ENCODE assay signal across 27 cellular contexts in the genomic region with DNA sequence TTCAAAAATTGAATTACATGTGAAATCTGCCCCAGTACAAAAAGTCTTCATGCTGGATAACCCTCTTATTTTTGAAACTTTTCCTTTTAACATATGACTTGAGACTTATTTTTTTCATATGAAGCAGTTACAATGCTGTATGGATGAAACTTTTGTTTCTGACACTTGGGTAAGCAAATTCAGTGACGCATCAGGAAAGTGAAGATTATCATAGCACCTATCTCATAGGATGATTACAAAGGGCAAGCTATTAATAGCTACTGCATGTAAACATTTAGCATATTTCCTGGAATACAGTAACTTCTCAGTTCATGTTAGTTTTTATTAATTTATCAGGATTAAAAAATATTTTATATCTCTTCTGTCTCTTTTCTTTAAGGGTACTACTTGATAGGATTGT.
DNase-seq lines count a peak whose midpoint lies in the region; ATAC-seq, FAIRE-seq and TF ChIP-seq lines count a peak whose summit lies in the region.
"Had no signal": no experiment of that assay in that cellular context is flagged by ENCODE, and none has a peak within 500 bp of the region (broad histone marks: within the 10 kb centered on the region; RNA-seq: fewer than 3 reads in every experiment).

No MANE protein-coding gene starts in this region.

- intact Hi-C loops in body of pancreas (cut with DNase I), result no loop called here

- peaks cover 28% of the 10 kb centered on the region for H3K4me1 ChIP-seq in RWPE2 (ENCODE audit: insufficient read depth, poor library complexity, severe bottlenecking)
- H3K4me1 ChIP-seq in keratinocyte (ENCODE audit: control insufficient read depth, extremely low read depth, insufficient read depth, low read length), result peaks cover 18% of the 10 kb centered on the region
- H3K4me1 ChIP-seq in body of pancreas, result no peaks in the 10 kb centered on the region
- H3K4me1 ChIP-seq: heart left ventricle, prostate gland, testis had no signal

- no peaks in the 10 kb centered on the region for H4K20me1 ChIP-seq in keratinocyte (ENCODE audit: control insufficient read depth, extremely low read depth, insufficient read depth, low read length)

- peak overlapping the region; percentile 16 for H2AFZ ChIP-seq in keratinocyte (ENCODE audit: control insufficient read depth, low read length)

- DNase-seq in A172 (ENCODE audit: low spot score), result peak; percentile 4
- no peak for DNase-seq in RWPE2 (ENCODE audit: low spot score)
- DNase-seq in dermis blood vessel endothelial cell, result peak; percentile 71
- DNase-seq in keratinocyte (ENCODE audit: low read depth, low spot score), result no peak
- no peak for DNase-seq in G401 (ENCODE audit: low spot score)
- no peak for DNase-seq in stimulated activated CD4-positive, alpha-beta T cell treated with anti-CD3 and anti-CD28 coated beads, Interleukin-12 subunit alpha, Interleukin-12 subunit beta, amount 100 ng/mL, for 4 hours
- DNase-seq in body of pancreas, result no peak
- DNase-seq: 8988T; activated CD4-positive, alpha-beta T cell treated with anti-CD3 and anti-CD28 coated beads, Interleukin-2, amount 50 U/mL, for 4 hours; activated CD8-positive, alpha-beta memory T cell treated with anti-CD3 and anti-CD28 coated beads, Interleukin-2, amount 50 U/mL, for 48 hours; activated naive CD4-positive, alpha-beta T cell treated with anti-CD3 and anti-CD28 coated beads, Interleukin-2, amount 10 ng/mL, durations not matched to agents 7 days and 5 days; CD4-positive, alpha-beta memory T cell; central memory CD4-positive, alpha-beta T cell; H7; heart left ventricle; left cardiac atrium; MG63; NCI-H1105 treated with DMSO at 0.1 percent for 48 hours; NCI-H1930; NCI-H69; stimulated activated naive CD4-positive, alpha-beta T cell treated with Interleukin-2 at 50 U/mL for 16 hours; testis had no signal

- no peak for TF ChIP-seq CTCF in RWPE2 (IDR thresholded peaks at IDR 0.05; ENCODE audit: poor library complexity, severe bottlenecking)
- TF ChIP-seq CTCF in keratinocyte (optimal IDR thresholded peaks at IDR 0.05 in 1 of 3, IDR thresholded peaks at IDR 0.05 in 1 of 3, conservative IDR thresholded peaks at IDR 0.05 in 1 of 3; ENCODE audit: extremely low read depth in 1 of 3, insufficient read depth in 2 of 3, low read length in 3 of 3), result no peak
- TF ChIP-seq CTCF in body of pancreas (IDR thresholded peaks at IDR 0.05), result no peak

- in situ Hi-C loops in G401 (cut with HindIII; ENCODE audit: low sequenced_read_pairs), result no loop called here

- H3K4me2 ChIP-seq in keratinocyte (ENCODE audit: control insufficient read depth, extremely low read depth, insufficient read depth, low read depth, low read length), result peak overlapping the region; percentile 37

- H3K79me2 ChIP-seq in keratinocyte (ENCODE audit: control insufficient read depth, insufficient read depth, low read length), result no peaks in the 10 kb centered on the region

- H3K9me1 ChIP-seq in keratinocyte (ENCODE audit: control insufficient read depth, extremely low read depth, insufficient read depth, low read length), result no peaks in the 10 kb centered on the region

- WGBS in body of pancreas, 2 donors, result 47 to 50% methylated on average over 1 of the region's 1 CpG

- peak overlapping the region; percentile 93 for H3K27ac ChIP-seq in RWPE2 (ENCODE audit: poor library complexity, severe bottlenecking)
- H3K27ac ChIP-seq in keratinocyte (ENCODE audit: control insufficient read depth, insufficient read depth, low read length), result peak overlapping the region; percentile 89
- H3K27ac ChIP-seq in body of pancreas, result no peak overlapping the region
- H3K27ac ChIP-seq: heart left ventricle, prostate gland, testis had no signal

- FAIRE-seq in keratinocyte (lab: Jason Lieb, UNC), result no peak
- FAIRE-seq: endometrium, K562 had no signal

- H3K27me3 ChIP-seq in RWPE2 (ENCODE audit: insufficient read depth, poor library complexity, severe bottlenecking), result no peaks in the 10 kb centered on the region
- no peaks in the 10 kb centered on the region for H3K27me3 ChIP-seq in keratinocyte (ENCODE audit: control insufficient read depth, extremely low read depth, insufficient read depth, low read length)
- no peaks in the 10 kb centered on the region for H3K27me3 ChIP-seq in body of pancreas
- H3K27me3 ChIP-seq: heart left ventricle, MG63, testis had no signal

- H3K9me3 ChIP-seq in RWPE2 (ENCODE audit: severe bottlenecking), result no peaks in the 10 kb centered on the region
- no peaks in the 10 kb centered on the region for H3K9me3 ChIP-seq in keratinocyte (ENCODE audit: control insufficient read depth, low read depth, low read length)
- H3K9me3 ChIP-seq in body of pancreas, result no peaks in the 10 kb centered on the region
- H3K9me3 ChIP-seq: heart left ventricle, MG63, prostate gland, testis had no signal

- TF ChIP-seq POLR2A in body of pancreas (IDR thresholded peaks at IDR 0.05), result no peak

- dilution Hi-C loops in keratinocyte (cut with MboI; ENCODE audit: extremely low pct_ligation_motif_present, low sequenced_read_pairs), result no loop called here

- H3K4me3 ChIP-seq in RWPE2 (ENCODE audit: severe bottlenecking), result no peak overlapping the region
- H3K4me3 ChIP-seq in keratinocyte (ENCODE audit: control insufficient read depth in 2 of 3, extremely low read depth in 1 of 3, insufficient read depth in 2 of 3, low read depth in 1 of 3, low read length in 3 of 3), result no peak overlapping the region
- H3K4me3 ChIP-seq in body of pancreas, result no peak overlapping the region
- H3K4me3 ChIP-seq: heart left ventricle, K562, MG63, prostate gland, testis had no signal

- no peaks in the 10 kb centered on the region for H3K36me3 ChIP-seq in RWPE2 (ENCODE audit: low read depth)
- no peaks in the 10 kb centered on the region for H3K36me3 ChIP-seq in keratinocyte (ENCODE audit: control insufficient read depth in 2 of 2, extremely low read depth in 1 of 2, insufficient read depth in 2 of 2, low read length in 2 of 2)
- no peaks in the 10 kb centered on the region for H3K36me3 ChIP-seq in body of pancreas (replicated peaks in 1 of 2; ENCODE audit: insufficient read depth in 1 of 2, low read depth in 2 of 2)
- H3K36me3 ChIP-seq: heart left ventricle, MG63, prostate gland had no signal

- no peak for ATAC-seq in RWPE2 (ENCODE audit: low read depth)
- ATAC-seq in body of pancreas, result no peak
- no peak for ATAC-seq in GM21737 (IDR thresholded peaks at IDR 0.05; ENCODE audit: unreplicated experiment)
- ATAC-seq: heart left ventricle, K562, left cardiac atrium, sciatic nerve had no signal

- no peak overlapping the region for H3K9ac ChIP-seq in keratinocyte (ENCODE audit: control insufficient read depth, extremely low read depth, insufficient read depth, low read length)

Comparison
In these comparisons a context has a peak if more than half of its experiments do, and no peak if none do; other contexts are left out.
1. DNase-seq: peak in A172 (single experiment) and dermis blood vessel endothelial cell (single experiment); none in RWPE2 (single experiment), keratinocyte (single experiment), G401 (single experiment), stimulated activated CD4-positive, alpha-beta T cell treated with anti-CD3 and anti-CD28 coated beads, Interleukin-12 subunit alpha, Interleukin-12 subunit beta, amount 100 ng/mL, for 4 hours (single experiment) and body of pancreas (0 of 4).
2. H3K27ac ChIP-seq: peak in RWPE2 (single experiment) and keratinocyte (single experiment); none in body of pancreas (0 of 4).